Comparison of ENCODE assay signal across 9 cellular contexts in genomic region chr6:21263531-21264287, GRCh38.
DNase-seq lines count a peak whose midpoint lies in the region; TF ChIP-seq lines count a peak whose summit lies in the region.
"Had no signal": no experiment of that assay in that cellular context is flagged by ENCODE, and none has a peak within 500 bp of the region (broad histone marks: within the 10 kb centered on the region; RNA-seq: fewer than 3 reads in every experiment).

No MANE protein-coding gene starts in this region.

- peak overlapping the region; percentile 79 for H3K27ac Mint-ChIP-seq in MCF 10A (ENCODE audit: low read depth, unreplicated experiment)

- peaks cover 15% of the 10 kb centered on the region for H3K4me1 Mint-ChIP-seq in MCF 10A (ENCODE audit: insufficient read depth, unreplicated experiment)

- intact Hi-C loops in MCF 10A (cut with micrococcal nuclease) = loop anchor here (5.0 kb wide), 1 partner anchor 231 kb away; no protein-coding TSS in a partner anchor

- no peak overlapping the region for H3K9ac ChIP-seq in GM23248
- H3K9ac ChIP-seq: KMS-11 had no signal

- H3K4me3 ChIP-seq in AG10803 (ENCODE audit: low read length) = no peak overlapping the region
- no peak overlapping the region for H3K4me3 ChIP-seq in GM23248

- H3K27me3 ChIP-seq in GM23248 (replicated peaks; ENCODE audit: insufficient read depth) = no peaks in the 10 kb centered on the region

- H3F3A ChIP-seq in GM23248 (ENCODE audit: insufficient read depth) = no peaks in the 10 kb centered on the region

- in situ Hi-C loops in GM23248 (cut with MboI) = no loop called here

- no peaks in the 10 kb centered on the region for H3K79me2 ChIP-seq in GM23248 (ENCODE audit: insufficient read depth)

- DNase-seq in AG10803 (ENCODE audit: low read depth) (peak; percentile 8), GM20000 (ENCODE audit: low spot score) (peak; percentile 61), MV-4-11 (lab: John Stamatoyannopoulos, UW) (peak; percentile 85), MCF 10A (ENCODE audit: unreplicated experiment) (peak; percentile 89), GM23248 (no peak), NCI-H446 treated with DMSO at 0.1 percent for 48 hours (lab: John Stamatoyannopoulos, UW) (no peak), AG08396 (ENCODE audit: low spot score) (no peak)
- DNase-seq in stimulated activated CD4-positive, alpha-beta T cell treated with anti-CD3 and anti-CD28 coated beads, Interleukin-15, amount 100 ng/mL, for 24 hours = no peak

- no peaks in the 10 kb centered on the region for H3K36me3 Mint-ChIP-seq in MCF 10A (ENCODE audit: insufficient read depth, unreplicated experiment)

- no peaks in the 10 kb centered on the region for H4K20me1 ChIP-seq in GM23248 (ENCODE audit: insufficient read depth)

- H3K27ac ChIP-seq in GM23248 = no peak overlapping the region
- H3K27ac ChIP-seq: KMS-11 had no signal

- no peaks in the 10 kb centered on the region for H3K36me3 ChIP-seq in GM23248 (ENCODE audit: low read depth)

- no peak overlapping the region for H2AFZ ChIP-seq in GM23248

- H3K4me3 Mint-ChIP-seq in MCF 10A (ENCODE audit: unreplicated experiment) = no peak overlapping the region

- BruUV-seq in MCF 10A (replicated peaks; lab: Mats Ljungman, UMichigan) = no TSS peak

- H3K4me2 ChIP-seq in GM23248 (ENCODE audit: unreplicated experiment) = no peak overlapping the region
- H3K4me2 ChIP-seq: KMS-11 had no signal

- no peaks in the 10 kb centered on the region for H3K9me3 Mint-ChIP-seq in MCF 10A (ENCODE audit: unreplicated experiment)

- H3K9me3 ChIP-seq in GM23248 (ENCODE audit: low read depth) = no peaks in the 10 kb centered on the region

- WGBS in GM23248 (ENCODE audit: low coverage in 1 of 2, low lambda C conversion rate in 2 of 2, missing lambda C conversion rate in 2 of 2), 2 experiments = 83 to 85% methylated on average over 18 of the region's 18 CpGs

- no peaks in the 10 kb centered on the region for H3K27me3 Mint-ChIP-seq in MCF 10A (ENCODE audit: insufficient read depth, unreplicated experiment)

- no peak for TF ChIP-seq CTCF in AG10803 (conservative IDR thresholded peaks at IDR 0.05; ENCODE audit: low read length)
- TF ChIP-seq CTCF in GM20000 (IDR thresholded peaks at IDR 0.05; ENCODE audit: extremely low read depth, missing control alignments) = no peak
- TF ChIP-seq CTCF in MCF 10A (IDR thresholded peaks at IDR 0.05; ENCODE audit: unreplicated experiment) = no peak

- no peaks in the 10 kb centered on the region for H3K9me2 ChIP-seq in GM23248 (ENCODE audit: insufficient read depth)

- POLR2A ChIA-PET in MCF 10A (lab: Yijun Ruan, JAX) = interaction anchor here (0.8 to 1.0 kb wide), 2 partner anchors 75 to 215 kb away, joined by 3 to 5 read pairs; no protein-coding TSS in a partner anchor

- CTCF ChIA-PET in MCF 10A (lab: Yijun Ruan, JAX) = interaction anchor here (0.6 to 0.7 kb wide), 3 partner anchors 177 to 830 kb away, joined by 3 to 4 read pairs (median 3); no protein-coding TSS in a partner anchor

- no peaks in the 10 kb centered on the region for H3K4me1 ChIP-seq in GM23248 (ENCODE audit: insufficient read depth)

Comparison
In these comparisons a context has a peak if more than half of its experiments do, and no peak if none do; other contexts are left out.
1. DNase-seq: peak in AG10803 (single experiment), GM20000 (single experiment), MV-4-11 (single experiment) and MCF 10A (single experiment); none in GM23248 (single experiment), NCI-H446 treated with DMSO at 0.1 percent for 48 hours (single experiment), AG08396 (single experiment) and stimulated activated CD4-positive, alpha-beta T cell treated with anti-CD3 and anti-CD28 coated beads, Interleukin-15, amount 100 ng/mL, for 24 hours (single experiment).